Comparison of ENCODE assay signal across 22 cellular contexts in genomic region chr5:84585218-84585617, GRCh38.
"Had no signal": no experiment of that assay in that cellular context is flagged by ENCODE, and none has a peak within 500 bp of the region (broad histone marks: within the 10 kb centered on the region; RNA-seq: fewer than 3 reads in every experiment).

No MANE protein-coding gene starts in this region.

- H3K27ac Mint-ChIP-seq: immature natural killer cell; natural killer cell; progenitor cell of endocrine pancreas; stimulated activated naive B cell treated with anti-CD40 and anti-IgM and Interleukin-4, amounts not matched to agents 10 μg/mL and 1 μg/mL and 100 μg/mL, for 72 hours; stimulated activated naive CD8-positive, alpha-beta T cell treated with anti-CD3 and anti-CD28 coated beads, Interleukin-15, Interleukin-2, amounts not matched to agents 100 ng/mL and 50 ng/mL, for 24 hours had no signal

- H3K27me3 ChIP-seq: dorsolateral prefrontal cortex, heart left ventricle, hepatocyte, neutrophil, pancreas, right lobe of liver, suprapubic skin, transverse colon, upper lobe of right lung, uterus had no signal

- H3K9me3 ChIP-seq: heart left ventricle, lower lobe of right lung, neutrophil, pancreas, right lobe of liver, suprapubic skin, transverse colon, upper lobe of right lung, uterus had no signal

- H3K4me3 Mint-ChIP-seq: immature natural killer cell; natural killer cell; stimulated activated naive B cell treated with anti-CD40 and anti-IgM and Interleukin-4, amounts not matched to agents 10 μg/mL and 1 μg/mL and 100 μg/mL, for 72 hours; stimulated activated naive CD8-positive, alpha-beta T cell treated with anti-CD3 and anti-CD28 coated beads, Interleukin-15, Interleukin-2, amounts not matched to agents 100 ng/mL and 50 ng/mL, for 24 hours had no signal

- H3K4me1 ChIP-seq: heart left ventricle, lower lobe of right lung, pancreas, right lobe of liver, suprapubic skin, transverse colon, upper lobe of right lung, uterus had no signal

- H3K4me1 Mint-ChIP-seq: immature natural killer cell; natural killer cell; stimulated activated naive B cell treated with anti-CD40 and anti-IgM and Interleukin-4, amounts not matched to agents 10 μg/mL and 1 μg/mL and 100 μg/mL, for 72 hours had no signal

- H3K9me3 Mint-ChIP-seq: stimulated activated naive B cell treated with anti-CD40 and anti-IgM and Interleukin-4, amounts not matched to agents 10 μg/mL and 1 μg/mL and 100 μg/mL, for 72 hours; stimulated activated naive CD8-positive, alpha-beta T cell treated with anti-CD3 and anti-CD28 coated beads, Interleukin-15, Interleukin-2, amounts not matched to agents 100 ng/mL and 50 ng/mL, for 24 hours had no signal

- H3K36me3 ChIP-seq: heart left ventricle, lower lobe of right lung, neutrophil, pancreas, right lobe of liver, suprapubic skin, transverse colon, upper lobe of right lung, uterus had no signal

- H2AFZ ChIP-seq: hepatocyte had no signal

- H3K27ac ChIP-seq: dorsolateral prefrontal cortex, heart left ventricle, hepatocyte, lower lobe of right lung, neutrophil, pancreas, right lobe of liver, suprapubic skin, transverse colon, upper lobe of right lung, uterus had no signal

- H3K27me3 Mint-ChIP-seq: progenitor cell of endocrine pancreas; stimulated activated naive B cell treated with anti-CD40 and anti-IgM and Interleukin-4, amounts not matched to agents 10 μg/mL and 1 μg/mL and 100 μg/mL, for 72 hours; stimulated activated naive CD8-positive, alpha-beta T cell treated with anti-CD3 and anti-CD28 coated beads, Interleukin-15, Interleukin-2, amounts not matched to agents 100 ng/mL and 50 ng/mL, for 24 hours had no signal

- H3K4me3 ChIP-seq: dorsolateral prefrontal cortex, heart left ventricle, hepatocyte, lower lobe of right lung, pancreas, right lobe of liver, suprapubic skin, transverse colon, upper lobe of right lung, uterus had no signal

- H3K36me3 Mint-ChIP-seq: immature natural killer cell; natural killer cell; stimulated activated naive B cell treated with anti-CD40 and anti-IgM and Interleukin-4, amounts not matched to agents 10 μg/mL and 1 μg/mL and 100 μg/mL, for 72 hours had no signal

- ATAC-seq: heart left ventricle; left ventricle myocardium superior; lower lobe of right lung; natural killer cell; pancreas; right lobe of liver; stimulated activated naive B cell treated with anti-CD40 and anti-IgM and Interleukin-4, amounts not matched to agents 10 μg/mL and 1 μg/mL and 100 μg/mL, for 72 hours; upper lobe of right lung had no signal

- H3K4me2 ChIP-seq: hepatocyte had no signal

- DNase-seq: dorsolateral prefrontal cortex; effector CD4-positive, alpha-beta T cell; heart left ventricle; immature natural killer cell; islet precursor cell; left ventricle myocardium superior; lower lobe of right lung; natural killer cell; pancreas; right lobe of liver; small intestine; stimulated activated CD4-positive, alpha-beta T cell treated with anti-CD3 and anti-CD28 coated beads, Interleukin-15, amount 100 ng/mL, for 24 hours; stimulated activated CD4-positive, alpha-beta T cell treated with anti-CD3 and anti-CD28 coated beads, Interleukin-2, amount 100 ng/mL, for 48 hours; stimulated activated naive B cell treated with anti-CD40 and anti-IgM and Interleukin-4, amounts not matched to agents 10 μg/mL and 1 μg/mL and 100 μg/mL, for 72 hours; transverse colon; upper lobe of right lung; uterus had no signal
